In the genomic region with DNA sequence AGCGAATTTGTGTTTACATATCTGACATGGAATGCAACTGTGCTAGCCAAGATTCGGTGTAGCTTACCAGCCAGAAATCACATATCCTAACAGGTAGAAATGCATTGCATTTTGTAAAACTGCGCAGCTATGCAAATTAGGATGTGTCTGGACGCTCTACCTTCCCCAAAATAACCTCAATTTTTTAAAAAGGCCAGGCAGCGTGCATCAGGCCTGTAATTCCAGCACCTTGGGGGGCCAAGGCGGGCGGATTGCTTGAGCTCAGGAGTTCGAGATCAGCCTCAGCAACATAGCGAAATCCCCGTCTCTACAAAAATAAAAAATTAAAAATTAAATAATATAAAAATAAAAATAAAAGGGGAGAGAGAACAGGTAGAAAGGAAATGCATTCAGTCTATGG, we compare ENCODE assay signal across 8 cellular contexts.
A peak's percentile ranks its signal among the peaks of the same experiment; 100 is the strongest.
DNase-seq lines count a peak whose midpoint lies in the region; ATAC-seq and TF ChIP-seq lines count a peak whose summit lies in the region.

No MANE protein-coding gene starts in this region.

- H3K9me3 ChIP-seq in lung (ENCODE audit: control insufficient read depth in 2 of 2, insufficient read depth in 1 of 2, low read length in 1 of 2), result no peaks in the 10 kb centered on the region
- no peaks in the 10 kb centered on the region for H3K9me3 ChIP-seq in uterus

- H3K27me3 ChIP-seq in brain microvascular endothelial cell (replicated peaks), result no peaks in the 10 kb centered on the region
- H3K27me3 ChIP-seq in lung (ENCODE audit: control insufficient read depth, insufficient read depth), result no peaks in the 10 kb centered on the region
- no peaks in the 10 kb centered on the region for H3K27me3 ChIP-seq in uterus

- H3K9me3 Mint-ChIP-seq in activated naive CD4-positive, alpha-beta T cell treated with anti-CD3 and anti-CD28 coated beads, Interleukin-2, amount 50 U/mL, for 24 hours, result no peaks in the 10 kb centered on the region

- WGBS in lung, 2 donors, result 40 to 49% methylated on average over 10 of the region's 10 CpGs

- H3K27me3 Mint-ChIP-seq in activated naive CD4-positive, alpha-beta T cell treated with anti-CD3 and anti-CD28 coated beads, Interleukin-2, amount 50 U/mL, for 24 hours, result no peaks in the 10 kb centered on the region

- no peak for TF ChIP-seq POLR2A in uterus (IDR thresholded peaks at IDR 0.05)

- TF ChIP-seq CTCF in brain microvascular endothelial cell (IDR thresholded peaks at IDR 0.05; ENCODE audit: low read depth, low read length, missing control alignments) (no peak), lung (IDR thresholded peaks at IDR 0.05; ENCODE audit: control extremely low read depth, extremely low read depth) (no peak), uterus (IDR thresholded peaks at IDR 0.05) (no peak)

- H3K4me3 Mint-ChIP-seq in activated naive CD4-positive, alpha-beta T cell treated with anti-CD3 and anti-CD28 coated beads, Interleukin-2, amount 50 U/mL, for 24 hours, result peak overlapping the region; percentile 94

- H3K4me1 ChIP-seq in lung (ENCODE audit: control insufficient read depth in 2 of 2, insufficient read depth in 2 of 2, low read length in 2 of 2), result peaks cover 1 to 6% of the 10 kb centered on the region in 2 donors
- peaks cover 0 to 3% of the 10 kb centered on the region in 2 donors for H3K4me1 ChIP-seq in uterus

- H3K4me3 ChIP-seq in brain microvascular endothelial cell (ENCODE audit: low read depth, low read length), result peak overlapping the region; percentile 72
- H3K4me3 ChIP-seq in lung, result peak overlapping the region; percentile 94
- H3K4me3 ChIP-seq in uterus, result peak overlapping the region; percentile 70 to 77

- in situ Hi-C loops in brain microvascular endothelial cell (cut with HindIII; ENCODE audit: low pct_ligation_motif_present, low sequenced_read_pairs), result no loop called here

- no peaks in the 10 kb centered on the region for H3K36me3 Mint-ChIP-seq in activated naive CD4-positive, alpha-beta T cell treated with anti-CD3 and anti-CD28 coated beads, Interleukin-2, amount 50 U/mL, for 24 hours

- ATAC-seq in lung (ENCODE audit: insufficient read depth, low FRiP score), result no peak

- H3K36me3 ChIP-seq in brain microvascular endothelial cell (replicated peaks) (peaks cover 4% of the 10 kb centered on the region), lung (ENCODE audit: control insufficient read depth in 2 of 2, insufficient read depth in 2 of 2, low read length in 2 of 2) (peaks cover 3% of the 10 kb centered on the region in 2 donors), uterus (no peaks in the 10 kb centered on the region)

- peak overlapping the region; percentile 91 for H3K27ac ChIP-seq in brain microvascular endothelial cell
- H3K27ac ChIP-seq in lung (ENCODE audit: low read depth in 1 of 2, low read length in 1 of 2), result peak overlapping the region; percentile 97 to 99
- peak overlapping the region; percentile 91 to 92 for H3K27ac ChIP-seq in uterus

- intact Hi-C loops in uterus (cut with DNase I; ENCODE audit: low total_unique reads), result no loop called here

- H3K4me1 Mint-ChIP-seq in activated naive CD4-positive, alpha-beta T cell treated with anti-CD3 and anti-CD28 coated beads, Interleukin-2, amount 50 U/mL, for 24 hours, result peaks cover 33% of the 10 kb centered on the region

- DNase-seq in activated naive CD4-positive, alpha-beta T cell (lab: John Stamatoyannopoulos, UW), result no peak
- no peak for DNase-seq in brain microvascular endothelial cell
- DNase-seq in lung (ENCODE audit: low spot score), result no peak
- no peak for DNase-seq in uterus
- no peak for DNase-seq in HPDE6-E6E7 (ENCODE audit: extremely low spot score)
- DNase-seq in DMS 273 (lab: John Stamatoyannopoulos, UW; ENCODE audit: unreplicated experiment), result no peak
- no peak for DNase-seq in activated CD4-positive, alpha-beta T cell treated with anti-CD3 and anti-CD28 coated beads for 48 hours

- no peak overlapping the region for H3K27ac Mint-ChIP-seq in activated naive CD4-positive, alpha-beta T cell treated with anti-CD3 and anti-CD28 coated beads, Interleukin-2, amount 50 U/mL, for 24 hours
